Comparison of ENCODE assay signal across 31 cellular contexts in genomic region chr19:33247441-33247819, GRCh38. TPM values are rescaled to one million over a fixed set of nuclear protein-coding genes. Genes with fewer than 3 reads are reported as not detected.
"Had no signal": no experiment of that assay in that cellular context is flagged by ENCODE, and none has a peak within 500 bp of the region (broad histone marks: within the 10 kb centered on the region; RNA-seq: fewer than 3 reads in every experiment).

No MANE protein-coding gene starts in this region.

- H3K27me3 ChIP-seq: hepatocyte, neural progenitor cell, right atrium auricular region, transverse colon, upper lobe of right lung, uterus had no signal

- H3K36me3 Mint-ChIP-seq: memory B cell, neural progenitor cell had no signal

- DNase-seq: cerebellar nuclear complex; dorsolateral prefrontal cortex; effector CD4-positive, alpha-beta T cell; foreskin fibroblast; left cardiac atrium; left ventricle myocardium inferior; nucleus accumbens; stimulated activated CD4-positive, alpha-beta T cell treated with anti-CD3 and anti-CD28 coated beads, Interleukin-15, amount 100 ng/mL, for 24 hours; stimulated activated CD4-positive, alpha-beta T cell treated with anti-CD3 and anti-CD28 coated beads, Interleukin-4, amount 100 ng/mL, for 1 hour; stimulated activated CD8-positive, alpha-beta memory T cell treated with anti-CD3 and anti-CD28 coated beads, Interleukin-4, amount 100 ng/mL, for 48 hours; stimulated activated naive CD4-positive, alpha-beta T cell; stimulated activated naive CD8-positive, alpha-beta T cell treated with anti-CD3 and anti-CD28 coated beads, Interleukin-15, amount 100 ng/mL, for 72 hours; transverse colon; upper lobe of right lung; uterus had no signal

- H3K27ac ChIP-seq: dorsolateral prefrontal cortex, epithelial cell of prostate, gastroesophageal sphincter, heart left ventricle, left ventricle myocardium inferior, neural progenitor cell, prostate gland, right atrium auricular region, skin epidermis, suprapubic skin, transverse colon, upper lobe of right lung, uterus had no signal

- ATAC-seq: esophagus mucosa; gastroesophageal sphincter; heart left ventricle; left cardiac atrium; stimulated activated naive CD8-positive, alpha-beta T cell treated with anti-CD3 and anti-CD28 coated beads, Interleukin-15, amount 100 ng/mL, for 72 hours; upper lobe of right lung had no signal

- H3K4me3 ChIP-seq: dorsolateral prefrontal cortex, gastroesophageal sphincter, heart left ventricle, hepatocyte, left ventricle myocardium inferior, lung, neural progenitor cell, prostate gland, right atrium auricular region, skin epidermis, suprapubic skin, transverse colon, upper lobe of right lung, uterus had no signal

- H3K9me3 Mint-ChIP-seq: memory B cell, nephron had no signal

- H3K9me3 ChIP-seq: prostate gland, suprapubic skin had no signal

- H3K27ac Mint-ChIP-seq: memory B cell; nephron; neural progenitor cell; stimulated activated naive CD8-positive, alpha-beta T cell treated with anti-CD3 and anti-CD28 coated beads, Interleukin-15, amount 100 ng/mL, for 72 hours had no signal

- H3K36me3 ChIP-seq: gastroesophageal sphincter, heart left ventricle, neural progenitor cell, prostate gland, right atrium auricular region, suprapubic skin, transverse colon, upper lobe of right lung, uterus had no signal

- H3K4me1 Mint-ChIP-seq: memory B cell; nephron; neural progenitor cell; stimulated activated naive CD8-positive, alpha-beta T cell treated with anti-CD3 and anti-CD28 coated beads, Interleukin-15, amount 100 ng/mL, for 72 hours had no signal

- H3K4me3 Mint-ChIP-seq: memory B cell; nephron; neural progenitor cell; stimulated activated naive CD8-positive, alpha-beta T cell treated with anti-CD3 and anti-CD28 coated beads, Interleukin-15, amount 100 ng/mL, for 72 hours had no signal

- H3K4me1 ChIP-seq: gastroesophageal sphincter, left ventricle myocardium inferior, neural progenitor cell, prostate gland, right atrium auricular region, transverse colon, upper lobe of right lung, uterus had no signal

RNA-seq across cellular contexts. Expression of gene SLC7A10, which starts 21.8 kb away (rescaled TPM):
- total RNA-seq: esophagus mucosa, gastroesophageal sphincter, kidney epithelial cell, left ventricle myocardium inferior, mononuclear cell, osteocyte, uterus had no signal
